Comparison of ENCODE assay signal across 15 cellular contexts in the genomic region with DNA sequence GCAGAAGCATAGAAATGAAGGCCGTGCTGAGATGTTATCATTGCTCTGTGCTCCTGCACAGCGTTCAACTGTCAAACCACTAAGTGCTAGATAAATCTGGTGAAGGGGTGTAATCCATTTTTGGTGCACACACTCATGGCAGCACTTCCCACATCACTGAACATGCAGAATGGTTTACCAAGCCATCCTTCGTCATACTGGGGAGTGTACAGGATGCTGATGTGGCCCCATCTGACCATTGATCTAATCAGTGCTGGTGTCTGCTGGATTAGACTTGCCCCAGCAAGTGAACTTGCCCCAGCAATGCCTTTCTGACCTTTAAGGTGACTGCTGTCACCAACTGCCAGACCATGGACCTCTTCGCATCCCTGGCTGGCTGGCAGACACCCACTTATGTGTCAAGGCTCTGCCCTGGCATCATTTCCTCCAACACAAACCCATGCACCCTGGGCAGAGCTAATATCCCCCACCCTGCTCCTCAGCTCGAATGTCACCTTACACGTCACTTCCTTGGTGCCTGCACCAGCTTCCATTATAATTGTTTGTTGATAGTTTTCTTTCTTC. TPM values are rescaled to one million over a fixed set of nuclear protein-coding genes. Genes with fewer than 3 reads are reported as not detected.
DNase-seq lines count a peak whose midpoint lies in the region; ATAC-seq lines count a peak whose summit lies in the region.
"Had no signal": no experiment of that assay in that cellular context is flagged by ENCODE, and none has a peak within 500 bp of the region (broad histone marks: within the 10 kb centered on the region; RNA-seq: fewer than 3 reads in every experiment).

No MANE protein-coding gene starts in this region.

- no peaks in the 10 kb centered on the region for H3K9me3 Mint-ChIP-seq in activated naive CD8-positive, alpha-beta T cell treated with anti-CD3 and anti-CD28 coated beads, Interleukin-2, amount 10 ng/mL, durations not matched to agents 7 days and 5 days

- peak overlapping the region; percentile 92 for H3K27ac Mint-ChIP-seq in T-helper 17 cell
- H3K27ac Mint-ChIP-seq in activated naive CD8-positive, alpha-beta T cell treated with anti-CD3 and anti-CD28 coated beads, Interleukin-2, amount 10 ng/mL, durations not matched to agents 7 days and 5 days, result peak overlapping the region; percentile 95

- POLR2A ChIA-PET in activated naive CD8-positive, alpha-beta T cell treated with anti-CD3 and anti-CD28 coated beads, Interleukin-2, amount 10 ng/mL, durations not matched to agents 7 days and 5 days (lab: Charles Lee), result interaction anchor here (0.9 to 5.0 kb wide), 15 partner anchors 8 to 76 kb away, joined by 3 to 49 read pairs (median 5); no protein-coding TSS in a partner anchor

- DNase-seq in activated CD8-positive, alpha-beta memory T cell treated with anti-CD3 and anti-CD28 coated beads for 24 hours, result peak; percentile 72
- no peak for DNase-seq in activated CD8-positive, alpha-beta memory T cell treated with anti-CD3 and anti-CD28 coated beads, Interleukin-2, amount 50 U/mL, for 48 hours
- DNase-seq in T-helper 17 cell, result peak in 1 of 3 donors; percentile 49
- peak; percentile 72 for DNase-seq in activated naive CD8-positive, alpha-beta T cell treated with anti-CD3 and anti-CD28 coated beads, Interleukin-2, amount 10 ng/mL, durations not matched to agents 7 days and 5 days
- peak; percentile 59 for DNase-seq in stimulated activated naive CD8-positive, alpha-beta T cell treated with anti-CD3 and anti-CD28 coated beads, Interleukin-15, Interleukin-2, amounts not matched to agents 100 U/mL and 50 U/mL, for 24 hours
- DNase-seq: H7, heart right ventricle, left lung, NCI-H1694 treated with DMSO at 0.1 percent for 48 hours, NCI-H82 had no signal

- H3K27me3 Mint-ChIP-seq in T-helper 17 cell, result no peaks in the 10 kb centered on the region
- no peaks in the 10 kb centered on the region for H3K27me3 Mint-ChIP-seq in activated naive CD8-positive, alpha-beta T cell treated with anti-CD3 and anti-CD28 coated beads, Interleukin-2, amount 10 ng/mL, durations not matched to agents 7 days and 5 days

- H3K9me3 ChIP-seq in T-helper 17 cell (ENCODE audit: control insufficient read depth, low read length, poor library complexity, severe bottlenecking), result no peaks in the 10 kb centered on the region
- H3K9me3 ChIP-seq: breast epithelium, heart right ventricle, left lung had no signal

- H3K36me3 Mint-ChIP-seq in T-helper 17 cell (ENCODE audit: low read depth), result peaks cover 3% of the 10 kb centered on the region
- no peaks in the 10 kb centered on the region for H3K36me3 Mint-ChIP-seq in activated naive CD8-positive, alpha-beta T cell treated with anti-CD3 and anti-CD28 coated beads, Interleukin-2, amount 10 ng/mL, durations not matched to agents 7 days and 5 days

- ATAC-seq in T-helper 17 cell, result peak; percentile 78
- ATAC-seq in activated naive CD8-positive, alpha-beta T cell treated with anti-CD3 and anti-CD28 coated beads, Interleukin-2, amount 10 ng/mL, durations not matched to agents 7 days and 5 days (ENCODE audit: low read depth), result peak; percentile 67
- ATAC-seq in stimulated activated naive CD8-positive, alpha-beta T cell treated with anti-CD3 and anti-CD28 coated beads, Interleukin-15, Interleukin-2, amounts not matched to agents 100 U/mL and 50 U/mL, for 24 hours, result peak; percentile 76
- ATAC-seq in HG03196 (IDR thresholded peaks at IDR 0.05; ENCODE audit: unreplicated experiment), result no peak
- no peak for ATAC-seq in HG03520 (IDR thresholded peaks at IDR 0.05; ENCODE audit: unreplicated experiment)
- ATAC-seq in GM18511 (IDR thresholded peaks at IDR 0.05; ENCODE audit: unreplicated experiment), result no peak
- ATAC-seq: GM12878, heart right ventricle, left lung had no signal

- H3K4me1 Mint-ChIP-seq in T-helper 17 cell, result peaks cover 54% of the 10 kb centered on the region
- peaks cover 63% of the 10 kb centered on the region for H3K4me1 Mint-ChIP-seq in activated naive CD8-positive, alpha-beta T cell treated with anti-CD3 and anti-CD28 coated beads, Interleukin-2, amount 10 ng/mL, durations not matched to agents 7 days and 5 days

- peak overlapping the region; percentile 59 for H3K4me3 Mint-ChIP-seq in T-helper 17 cell
- H3K4me3 Mint-ChIP-seq in activated naive CD8-positive, alpha-beta T cell treated with anti-CD3 and anti-CD28 coated beads, Interleukin-2, amount 10 ng/mL, durations not matched to agents 7 days and 5 days, result peak overlapping the region; percentile 71

RNA-seq across cellular contexts. Expression of a gene that starts 4.2 kb away (rescaled TPM):
- total RNA-seq in T-helper 17 cell, result 100 to 1,000 TPM; 250 to 312 TPM
- total RNA-seq in activated naive CD8-positive, alpha-beta T cell treated with anti-CD3 and anti-CD28 coated beads, Interleukin-2, amount 10 ng/mL, durations not matched to agents 7 days and 5 days, result 100 to 1,000 TPM; 370 to 391 TPM

Comparison
In these comparisons a context has a peak if more than half of its experiments do, and no peak if none do; other contexts are left out.
1. ATAC-seq: peak in T-helper 17 cell (single experiment), activated naive CD8-positive, alpha-beta T cell treated with anti-CD3 and anti-CD28 coated beads, Interleukin-2, amount 10 ng/mL, durations not matched to agents 7 days and 5 days (single experiment) and stimulated activated naive CD8-positive, alpha-beta T cell treated with anti-CD3 and anti-CD28 coated beads, Interleukin-15, Interleukin-2, amounts not matched to agents 100 U/mL and 50 U/mL, for 24 hours (single experiment); none in HG03196 (single experiment), HG03520 (single experiment) and GM18511 (single experiment).